11 cellular contexts compared by ENCODE assay signal in genomic region chr9:91119679-91120078, GRCh38.
DNase-seq lines count a peak whose midpoint lies in the region; FAIRE-seq and TF ChIP-seq lines count a peak whose summit lies in the region.
"Had no signal": no experiment of that assay in that cellular context is flagged by ENCODE, and none has a peak within 500 bp of the region (broad histone marks: within the 10 kb centered on the region; RNA-seq: fewer than 3 reads in every experiment).

No MANE protein-coding gene starts in this region.

- peak overlapping the region; percentile 30 for H3K9ac ChIP-seq in keratinocyte (ENCODE audit: control insufficient read depth, extremely low read depth, insufficient read depth, low read length)

- no peaks in the 10 kb centered on the region for H3K9me1 ChIP-seq in keratinocyte (ENCODE audit: control insufficient read depth, extremely low read depth, insufficient read depth, low read length)

- H4K20me1 ChIP-seq in keratinocyte (ENCODE audit: control insufficient read depth, extremely low read depth, insufficient read depth, low read length) (no peaks in the 10 kb centered on the region), OCI-LY7 (ENCODE audit: insufficient read depth, low read length) (no peaks in the 10 kb centered on the region)

- H3K27me3 ChIP-seq in breast epithelium (no peaks in the 10 kb centered on the region), keratinocyte (ENCODE audit: control insufficient read depth, extremely low read depth, insufficient read depth, low read length) (no peaks in the 10 kb centered on the region)

- no peak overlapping the region for H3K4me3 ChIP-seq in breast epithelium
- peak overlapping the region in 2 of 3 experiments; percentile 34 to 51 for H3K4me3 ChIP-seq in keratinocyte (ENCODE audit: control insufficient read depth in 2 of 3, extremely low read depth in 1 of 3, insufficient read depth in 2 of 3, low read depth in 1 of 3, low read length in 3 of 3)
- no peak overlapping the region for H3K4me3 ChIP-seq in OCI-LY7 (ENCODE audit: low read depth, low read length, poor library complexity, severe bottlenecking)

- peak overlapping the region; percentile 42 for H2AFZ ChIP-seq in keratinocyte (ENCODE audit: control insufficient read depth, low read length)
- H2AFZ ChIP-seq in OCI-LY7 (ENCODE audit: low read length) = no peak overlapping the region

- peak; percentile 63 for DNase-seq in MCF 10A (ENCODE audit: unreplicated experiment)
- DNase-seq in breast epithelium (ENCODE audit: low spot score in 2 of 2) = no peak
- no peak for DNase-seq in keratinocyte (ENCODE audit: low read depth, low spot score)
- peak; percentile 32 for DNase-seq in urothelium cell line (ENCODE audit: low spot score)
- DNase-seq in OCI-LY7 (ENCODE audit: low spot score) = no peak
- no peak for DNase-seq in UCSD-AML1 (lab: John Stamatoyannopoulos, UW; ENCODE audit: unreplicated experiment)
- DNase-seq in CD14-positive monocyte (ENCODE audit: low spot score) = no peak
- DNase-seq: GF-D8, midbrain, NCI-H82 had no signal

- POLR2A ChIA-PET in MCF 10A (lab: Yijun Ruan, JAX) (interaction anchor here (0.6 to 3.2 kb wide), 15 partner anchors 12 to 308 kb away, joined by 3 to 13 read pairs (median 4); no protein-coding TSS in a partner anchor), OCI-LY7 (lab: Charles Lee) (interaction anchor here (1.5 kb wide), 1 partner anchor 8 kb away, joined by 3 read pairs; no protein-coding TSS in a partner anchor)

- no peaks in the 10 kb centered on the region for H3K9me3 Mint-ChIP-seq in MCF 10A (ENCODE audit: unreplicated experiment)
- H3K9me3 Mint-ChIP-seq in brain = peaks cover 9 to 23% (median 16%) of the 10 kb centered on the region in 5 experiments
- H3K9me3 Mint-ChIP-seq in CD14-positive monocyte = peaks cover 0 to 6% (median 4%) of the 10 kb centered on the region in 7 donors

- intact Hi-C loops in MCF 10A (cut with micrococcal nuclease) (no loop called here), breast epithelium (cut with DNase I; ENCODE audit: low total_unique reads) (no loop called here), OCI-LY7 (cut with micrococcal nuclease; ENCODE audit: unreplicated experiment) (no loop called here), CD14-positive monocyte (cut with micrococcal nuclease) (no loop called here)

- H3K4me1 Mint-ChIP-seq in MCF 10A (ENCODE audit: insufficient read depth, unreplicated experiment) (peaks cover 34% of the 10 kb centered on the region), brain (peaks cover 40% of the 10 kb centered on the region), CD14-positive monocyte (peaks cover 11% of the 10 kb centered on the region)

- no peaks in the 10 kb centered on the region for H3K36me3 ChIP-seq in breast epithelium
- H3K36me3 ChIP-seq in keratinocyte (ENCODE audit: control insufficient read depth in 2 of 2, extremely low read depth in 1 of 2, insufficient read depth in 2 of 2, low read length in 2 of 2) = no peaks in the 10 kb centered on the region
- H3K36me3 ChIP-seq in OCI-LY7 (ENCODE audit: insufficient read depth, low read length) = no peaks in the 10 kb centered on the region

- H3K9me3 ChIP-seq in breast epithelium = no peaks in the 10 kb centered on the region
- no peaks in the 10 kb centered on the region for H3K9me3 ChIP-seq in keratinocyte (ENCODE audit: control insufficient read depth, low read depth, low read length)
- no peaks in the 10 kb centered on the region for H3K9me3 ChIP-seq in OCI-LY7 (ENCODE audit: low read length)

- H3K27ac Mint-ChIP-seq in MCF 10A (ENCODE audit: low read depth, unreplicated experiment) (peak overlapping the region; percentile 83), brain (peak overlapping the region; percentile 44 to 93 (median 79)), CD14-positive monocyte (no peak overlapping the region)

- BruUV-seq in MCF 10A (replicated peaks; lab: Mats Ljungman, UMichigan) (no TSS peak), OCI-LY7 (replicated peaks; lab: Mats Ljungman, UMichigan) (no TSS peak)

- TF ChIP-seq CTCF in MCF 10A (IDR thresholded peaks at IDR 0.05; ENCODE audit: unreplicated experiment) (no peak), breast epithelium (IDR thresholded peaks at IDR 0.05) (no peak), brain (conservative IDR thresholded peaks at IDR 0.05) (no peak), keratinocyte (optimal IDR thresholded peaks at IDR 0.05 in 1 of 3, IDR thresholded peaks at IDR 0.05 in 1 of 3, conservative IDR thresholded peaks at IDR 0.05 in 1 of 3; ENCODE audit: extremely low read depth in 1 of 3, insufficient read depth in 2 of 3, low read length in 3 of 3) (no peak), OCI-LY7 (conservative IDR thresholded peaks at IDR 0.05; ENCODE audit: low read length) (no peak), CD14-positive monocyte (IDR thresholded peaks at IDR 0.05) (no peak)

- no peaks in the 10 kb centered on the region for H3K79me2 ChIP-seq in keratinocyte (ENCODE audit: control insufficient read depth, insufficient read depth, low read length)
- H3K79me2 ChIP-seq in OCI-LY7 (ENCODE audit: insufficient read depth, low read depth, low read length) = no peaks in the 10 kb centered on the region

- H3K27ac ChIP-seq in breast epithelium = peak overlapping the region in 1 of 2 donors; percentile 15
- peak overlapping the region; percentile 83 for H3K27ac ChIP-seq in keratinocyte (ENCODE audit: control insufficient read depth, insufficient read depth, low read length)
- no peak overlapping the region for H3K27ac ChIP-seq in OCI-LY7 (ENCODE audit: low read depth, low read length, poor library complexity, severe bottlenecking)

- dilution Hi-C loops in keratinocyte (cut with MboI; ENCODE audit: extremely low pct_ligation_motif_present, low sequenced_read_pairs) = no loop called here

- CTCF ChIA-PET in MCF 10A (lab: Yijun Ruan, JAX) (interaction anchor here (1.2 to 1.3 kb wide), 2 partner anchors 11 to 88 kb away, joined by 3 to 5 read pairs; no protein-coding TSS in a partner anchor), OCI-LY7 (lab: Charles Lee; ENCODE audit: unreplicated experiment) (no interaction called here)

- H3K27me3 Mint-ChIP-seq in MCF 10A (ENCODE audit: insufficient read depth, unreplicated experiment) = no peaks in the 10 kb centered on the region
- H3K27me3 Mint-ChIP-seq in brain = peaks cover 8% of the 10 kb centered on the region
- H3K27me3 Mint-ChIP-seq in CD14-positive monocyte (ENCODE audit: low read depth in 3 of 3) = peaks cover 5 to 12% (median 9%) of the 10 kb centered on the region in 3 donors

- H3K36me3 Mint-ChIP-seq in MCF 10A (ENCODE audit: insufficient read depth, unreplicated experiment) (no peaks in the 10 kb centered on the region), brain (no peaks in the 10 kb centered on the region), CD14-positive monocyte (peaks cover 0 to 1% of the 10 kb centered on the region in 2 donors)

- H3K4me3 Mint-ChIP-seq in MCF 10A (ENCODE audit: unreplicated experiment) (peak overlapping the region; percentile 62), brain (peak overlapping the region in 3 of 5 experiments; percentile 8 to 75 (median 58)), CD14-positive monocyte (no peak overlapping the region)

- H3K4me1 ChIP-seq in breast epithelium = no peaks in the 10 kb centered on the region
- peaks cover 26% of the 10 kb centered on the region for H3K4me1 ChIP-seq in keratinocyte (ENCODE audit: control insufficient read depth, extremely low read depth, insufficient read depth, low read length)
- H3K4me1 ChIP-seq in OCI-LY7 (ENCODE audit: insufficient read depth, low read length, poor library complexity, severe bottlenecking) = no peaks in the 10 kb centered on the region

- no peak for TF ChIP-seq POLR2A in breast epithelium (IDR thresholded peaks at IDR 0.05)

- H3K4me2 ChIP-seq in keratinocyte (ENCODE audit: control insufficient read depth, extremely low read depth, insufficient read depth, low read depth, low read length) (peak overlapping the region; percentile 81), OCI-LY7 (ENCODE audit: low read length) (no peak overlapping the region)

- no peaks in the 10 kb centered on the region for H3K9me2 ChIP-seq in OCI-LY7 (ENCODE audit: insufficient read depth, low read length)

- no peak for FAIRE-seq in keratinocyte (lab: Jason Lieb, UNC)
- no peak for FAIRE-seq in urothelium cell line (lab: Jason Lieb, UNC)

Comparison
In these comparisons a context has a peak if more than half of its experiments do, and no peak if none do; other contexts are left out.
1. DNase-seq: peak in MCF 10A (single experiment) and urothelium cell line (single experiment); none in breast epithelium (0 of 2), keratinocyte (single experiment), OCI-LY7 (single experiment), UCSD-AML1 (single experiment) and CD14-positive monocyte (single experiment).
2. H3K27ac Mint-ChIP-seq: peak in MCF 10A (single experiment) and brain (5 of 5); none in CD14-positive monocyte (0 of 7).
3. H3K4me3 Mint-ChIP-seq: peak in MCF 10A (single experiment) and brain (3 of 5); none in CD14-positive monocyte (0 of 2).
4. H3K4me3 ChIP-seq: peak in keratinocyte (2 of 3); none in breast epithelium (0 of 3) and OCI-LY7 (single experiment).